ENCODE assay signal across 9 cellular contexts in genomic region chr14:63045612-63046320, GRCh38. TPM values are rescaled to one million over a fixed set of nuclear protein-coding genes. Genes with fewer than 3 reads are reported as not detected.
DNase-seq lines count a peak whose midpoint lies in the region; ATAC-seq lines count a peak whose summit lies in the region.
"Had no signal": no experiment of that assay in that cellular context is flagged by ENCODE, and none has a peak within 500 bp of the region (broad histone marks: within the 10 kb centered on the region; RNA-seq: fewer than 3 reads in every experiment).

No MANE protein-coding gene starts in this region.

- H3K36me3 ChIP-seq in mesodermal cell (ENCODE audit: control insufficient read depth, insufficient read depth, low read length) = no peaks in the 10 kb centered on the region

- ATAC-seq in GM19351 (IDR thresholded peaks at IDR 0.05; ENCODE audit: unreplicated experiment) = peak; percentile 37
- ATAC-seq in GM21515 (IDR thresholded peaks at IDR 0.05; ENCODE audit: unreplicated experiment) = no peak

- no peak overlapping the region for H3K27ac ChIP-seq in mesodermal cell (ENCODE audit: low read depth, low read length, severe bottlenecking)

- H3K27ac Mint-ChIP-seq in activated CD4-positive, alpha-beta T cell treated with anti-CD3 and anti-CD28 coated beads, Interleukin-2, amount 10 ng/mL, durations not matched to agents 24 days and 14 days = no peak overlapping the region
- H3K27ac Mint-ChIP-seq: stimulated activated naive CD8-positive, alpha-beta T cell treated with anti-CD3 and anti-CD28 coated beads, Interleukin-15, Interleukin-2, amounts not matched to agents 100 ng/mL and 50 ng/mL, for 24 hours had no signal

- H3K27me3 Mint-ChIP-seq in activated CD4-positive, alpha-beta T cell treated with anti-CD3 and anti-CD28 coated beads, Interleukin-2, amount 10 ng/mL, durations not matched to agents 24 days and 14 days = peaks cover 42% of the 10 kb centered on the region

- DNase-seq in NCI-H2107 (lab: John Stamatoyannopoulos, UW) (peak; percentile 64), cerebellum (ENCODE audit: low spot score) (peak; percentile 15), SKM-1 treated with dmso at 0.1 percent for 144 hours (lab: John Stamatoyannopoulos, UW; ENCODE audit: unreplicated experiment) (no peak)
- no peak for DNase-seq in activated CD4-positive, alpha-beta T cell treated with anti-CD3 and anti-CD28 coated beads, Interleukin-2, amount 10 ng/mL, durations not matched to agents 24 days and 14 days
- DNase-seq in activated CD4-positive, alpha-beta T cell treated with anti-CD3 and anti-CD28 coated beads for 1 hour = no peak

- no peaks in the 10 kb centered on the region for H3K9me3 ChIP-seq in mesodermal cell (ENCODE audit: control insufficient read depth, low read length)

- no peak overlapping the region for H3K4me3 Mint-ChIP-seq in activated CD4-positive, alpha-beta T cell treated with anti-CD3 and anti-CD28 coated beads, Interleukin-2, amount 10 ng/mL, durations not matched to agents 24 days and 14 days
- H3K4me3 Mint-ChIP-seq: stimulated activated naive CD8-positive, alpha-beta T cell treated with anti-CD3 and anti-CD28 coated beads, Interleukin-15, Interleukin-2, amounts not matched to agents 100 ng/mL and 50 ng/mL, for 24 hours had no signal

- WGBS in mesodermal cell (ENCODE audit: insufficient coverage in 2 of 2), 2 experiments = 0 to 1% methylated on average over 29 to 53 of the region's 70 CpGs

- no peaks in the 10 kb centered on the region for H3K36me3 Mint-ChIP-seq in activated CD4-positive, alpha-beta T cell treated with anti-CD3 and anti-CD28 coated beads, Interleukin-2, amount 10 ng/mL, durations not matched to agents 24 days and 14 days (ENCODE audit: low read depth)

- intact Hi-C loops in activated CD4-positive, alpha-beta T cell treated with anti-CD3 and anti-CD28 coated beads, Interleukin-2, amount 10 ng/mL, durations not matched to agents 24 days and 14 days (cut with micrococcal nuclease) = no loop called here

- H3K4me1 ChIP-seq in mesodermal cell (ENCODE audit: control insufficient read depth, insufficient read depth, low read length, poor library complexity, severe bottlenecking) = peaks cover 8% of the 10 kb centered on the region

- no peaks in the 10 kb centered on the region for H3K4me1 Mint-ChIP-seq in activated CD4-positive, alpha-beta T cell treated with anti-CD3 and anti-CD28 coated beads, Interleukin-2, amount 10 ng/mL, durations not matched to agents 24 days and 14 days

- H3K9me3 Mint-ChIP-seq in activated CD4-positive, alpha-beta T cell treated with anti-CD3 and anti-CD28 coated beads, Interleukin-2, amount 10 ng/mL, durations not matched to agents 24 days and 14 days = no peaks in the 10 kb centered on the region
- H3K9me3 Mint-ChIP-seq: stimulated activated naive CD8-positive, alpha-beta T cell treated with anti-CD3 and anti-CD28 coated beads, Interleukin-15, Interleukin-2, amounts not matched to agents 100 ng/mL and 50 ng/mL, for 24 hours had no signal

- peak overlapping the region; percentile 44 for H3K4me3 ChIP-seq in mesodermal cell (ENCODE audit: extremely low read depth, insufficient read depth, low read length, poor library complexity, severe bottlenecking)

RNA-seq across cellular contexts. Expression of gene KCNH5, which starts 0.5 kb away (rescaled TPM):
- 7.1 TPM for total RNA-seq in cerebellum
- polyA plus RNA-seq in mesodermal cell (2013, experiment 1 of 2) = 1.4 TPM
- polyA plus RNA-seq in mesodermal cell (2013, experiment 2 of 2) = 1.2 TPM
- total RNA-seq in activated CD4-positive, alpha-beta T cell treated with anti-CD3 and anti-CD28 coated beads, Interleukin-2, amount 10 ng/mL, durations not matched to agents 24 days and 14 days = not detected in 2 replicates

Comparison
In these comparisons a context has a peak if more than half of its experiments do, and no peak if none do; other contexts are left out.
1. DNase-seq: peak in NCI-H2107 (single experiment) and cerebellum (single experiment); none in SKM-1 treated with dmso at 0.1 percent for 144 hours (single experiment), activated CD4-positive, alpha-beta T cell treated with anti-CD3 and anti-CD28 coated beads, Interleukin-2, amount 10 ng/mL, durations not matched to agents 24 days and 14 days (single experiment) and activated CD4-positive, alpha-beta T cell treated with anti-CD3 and anti-CD28 coated beads for 1 hour (single experiment).